Comparison of ENCODE assay signal across 1 cellular context in the genomic region with DNA sequence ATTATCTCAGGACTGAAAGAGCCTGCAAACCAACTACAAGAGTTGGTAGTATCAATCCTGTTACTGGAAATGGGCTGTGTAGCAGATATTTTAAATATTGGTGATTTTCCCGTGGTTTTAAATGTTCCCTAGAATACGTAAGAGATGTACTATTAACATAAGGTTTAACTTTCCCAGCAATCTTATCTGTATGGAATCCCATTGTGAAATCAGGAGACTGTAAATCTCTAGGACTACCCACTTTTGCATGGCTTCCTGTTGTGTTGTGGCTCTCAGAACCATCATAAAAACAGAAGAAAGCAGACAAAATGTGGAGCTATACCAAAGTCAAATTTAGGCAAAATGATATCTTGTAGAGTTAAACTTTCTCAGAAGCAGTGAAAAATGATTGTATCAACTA.
TF ChIP-seq lines count a peak whose summit lies in the region.

No MANE protein-coding gene starts in this region.

TF ChIP-seq in GM23338, 12 proteins besides CTCF, POLR2A, EP300 and RAD21 (continued from another document):
- TF ChIP-seq ZNF462 (CRISPR knock-in tag; IDR thresholded peaks at IDR 0.05) (no peak), REST (IDR thresholded peaks at IDR 0.05; ENCODE audit: unreplicated experiment) (no peak), POLR2AphosphoS5 (IDR thresholded peaks at IDR 0.05; ENCODE audit: low read depth) (no peak), EZH2 (IDR thresholded peaks at IDR 0.05; ENCODE audit: low read depth, unreplicated experiment) (no peak), ZNF114 (CRISPR knock-in tag; IDR thresholded peaks at IDR 0.05) (no peak), STAT1 (IDR thresholded peaks at IDR 0.05; ENCODE audit: unreplicated experiment) (no peak), ZNF331 (CRISPR knock-in tag; IDR thresholded peaks at IDR 0.05; ENCODE audit: low read depth) (no peak), CREB1 (CRISPR knock-in tag; IDR thresholded peaks at IDR 0.05; ENCODE audit: low read depth) (no peak), NANOG (IDR thresholded peaks at IDR 0.05; ENCODE audit: borderline replicate concordance) (no peak), JUNB (IDR thresholded peaks at IDR 0.05; ENCODE audit: unreplicated experiment) (no peak)
